19 cellular contexts compared by ENCODE assay signal in the genomic region with DNA sequence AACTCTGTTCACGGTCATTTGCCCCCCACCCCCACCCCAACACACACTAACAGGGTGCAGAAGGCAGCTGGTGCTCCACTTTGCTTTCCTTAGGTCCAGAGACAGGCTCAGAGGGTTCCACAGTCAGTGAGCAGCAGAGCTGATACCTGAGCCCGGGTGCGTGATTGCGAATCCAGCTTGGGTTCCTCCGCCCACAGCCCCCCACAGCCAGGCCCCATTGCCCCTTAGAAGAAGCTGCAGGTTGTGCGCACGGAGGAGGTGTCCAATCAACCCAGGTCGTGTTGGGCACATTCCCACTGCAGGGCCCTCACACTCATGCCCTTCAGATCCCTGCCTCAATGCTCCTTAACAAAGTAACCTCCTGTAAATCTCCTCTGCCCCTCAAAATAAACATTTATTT.
DNase-seq lines count a peak whose midpoint lies in the region; ATAC-seq and TF ChIP-seq lines count a peak whose summit lies in the region.
"Had no signal": no experiment of that assay in that cellular context is flagged by ENCODE, and none has a peak within 500 bp of the region (broad histone marks: within the 10 kb centered on the region; RNA-seq: fewer than 3 reads in every experiment).

No MANE protein-coding gene starts in this region.

- H3K9ac ChIP-seq in mesenchymal stem cell (ENCODE audit: low read length): no peak overlapping the region

- peak overlapping the region; percentile 41 for H4K91ac ChIP-seq in mesenchymal stem cell (ENCODE audit: low read length)

- H3K36me3 ChIP-seq in GM23338 (ENCODE audit: insufficient read depth) (no peaks in the 10 kb centered on the region), mesenchymal stem cell (ENCODE audit: control insufficient read depth in 1 of 2, insufficient read depth in 2 of 2, low read depth in 1 of 2, low read length in 2 of 2) (no peaks in the 10 kb centered on the region), Peyer's patch (no peaks in the 10 kb centered on the region)

- no peaks in the 10 kb centered on the region for H3K36me3 Mint-ChIP-seq in GM23338 (ENCODE audit: low read depth)
- H3K36me3 Mint-ChIP-seq in endothelial cell (ENCODE audit: low read depth, unreplicated experiment): no peaks in the 10 kb centered on the region
- H3K36me3 Mint-ChIP-seq: CD4-positive, alpha-beta memory T cell had no signal

- 65% methylated on average over 8 of the region's 8 CpGs for WGBS in mesenchymal stem cell

- no peaks in the 10 kb centered on the region for H3K4me1 ChIP-seq in GM23338 (ENCODE audit: insufficient read depth)
- no peaks in the 10 kb centered on the region for H3K4me1 ChIP-seq in mesenchymal stem cell (ENCODE audit: control insufficient read depth, insufficient read depth, low read depth, low read length)
- H3K4me1 ChIP-seq in Peyer's patch: no peaks in the 10 kb centered on the region

- no peak overlapping the region for H2AK5ac ChIP-seq in mesenchymal stem cell (ENCODE audit: low read length, severe bottlenecking)

- no peak overlapping the region for H3K27ac Mint-ChIP-seq in GM23338
- peak overlapping the region; percentile 70 for H3K27ac Mint-ChIP-seq in endothelial cell (ENCODE audit: unreplicated experiment)
- H3K27ac Mint-ChIP-seq: B cell; CD4-positive, alpha-beta memory T cell had no signal

- H3K9me2 ChIP-seq in GM23338 (ENCODE audit: insufficient read depth): no peaks in the 10 kb centered on the region

- H3K27me3 Mint-ChIP-seq in GM23338 (ENCODE audit: insufficient read depth, low read depth, poor library complexity): peaks cover 6% of the 10 kb centered on the region
- peaks cover 1% of the 10 kb centered on the region for H3K27me3 Mint-ChIP-seq in endothelial cell (ENCODE audit: unreplicated experiment)

- no peaks in the 10 kb centered on the region; the same call in 2 of the 3 replicates for H3K4me1 Mint-ChIP-seq in GM23338
- peaks cover 23% of the 10 kb centered on the region for H3K4me1 Mint-ChIP-seq in endothelial cell (ENCODE audit: unreplicated experiment)
- H3K4me1 Mint-ChIP-seq: B cell had no signal

- H3K4me3 ChIP-seq in GM23338 (no peak overlapping the region), mesenchymal stem cell (ENCODE audit: insufficient read depth in 1 of 2, low read depth in 1 of 2, low read length in 2 of 2) (no peak overlapping the region), Peyer's patch (no peak overlapping the region)

- no peaks in the 10 kb centered on the region for H4K20me1 ChIP-seq in GM23338 (replicated peaks; ENCODE audit: insufficient read depth)

- H2BK120ac ChIP-seq in mesenchymal stem cell (ENCODE audit: low read depth, low read length): no peak overlapping the region

- TF ChIP-seq POLR2A in Peyer's patch (IDR thresholded peaks at IDR 0.05): no peak

- H3K9me3 ChIP-seq in mesenchymal stem cell (ENCODE audit: control insufficient read depth, low read length) (no peaks in the 10 kb centered on the region), Peyer's patch (no peaks in the 10 kb centered on the region)

- H3K79me2 ChIP-seq in GM23338 (replicated peaks; ENCODE audit: insufficient read depth): no peaks in the 10 kb centered on the region

- H2AFZ ChIP-seq in GM23338 (no peak overlapping the region), mesenchymal stem cell (ENCODE audit: low read depth, low read length) (no peak overlapping the region)

- H3K27me3 ChIP-seq in GM23338 (ENCODE audit: insufficient read depth): no peaks in the 10 kb centered on the region
- peaks cover 21 to 31% of the 10 kb centered on the region in 2 experiments for H3K27me3 ChIP-seq in mesenchymal stem cell (ENCODE audit: control insufficient read depth in 1 of 2, insufficient read depth in 1 of 2, low read length in 2 of 2)
- H3K27me3 ChIP-seq in Peyer's patch: no peaks in the 10 kb centered on the region

- no peak for TF ChIP-seq CTCF in GM23338 (conservative IDR thresholded peaks at IDR 0.05; ENCODE audit: low read depth in 2 of 2)
- no peak for TF ChIP-seq CTCF in endothelial cell (IDR thresholded peaks at IDR 0.05; ENCODE audit: unreplicated experiment)
- no peak for TF ChIP-seq CTCF in Peyer's patch (IDR thresholded peaks at IDR 0.05)

- peak; percentile 51 for DNase-seq in DMS 273 (lab: John Stamatoyannopoulos, UW; ENCODE audit: unreplicated experiment)
- DNase-seq in DMS 273 treated with DMSO at 0.1 percent for 48 hours (lab: John Stamatoyannopoulos, UW): no peak
- DNase-seq in GM23338 (ENCODE audit: low spot score): no peak
- DNase-seq in endothelial cell (ENCODE audit: low spot score): no peak
- no peak for DNase-seq in mesenchymal stem cell
- DNase-seq in NCI-H1417 treated with DMSO at 0.1 percent for 48 hours (lab: John Stamatoyannopoulos, UW): no peak
- DNase-seq in Peyer's patch: no peak
- DNase-seq: C1 segment of cervical spinal cord; Calu3; CD4-positive, alpha-beta memory T cell; COR-L47; DMS79; EL; GDM1; H9 had no signal

- H3F3A ChIP-seq in GM23338 (replicated peaks; ENCODE audit: low read depth): no peaks in the 10 kb centered on the region

- H3K4me2 ChIP-seq in GM23338 (no peak overlapping the region), mesenchymal stem cell (ENCODE audit: low read length, poor library complexity, severe bottlenecking) (no peak overlapping the region)

- H3K14ac ChIP-seq in mesenchymal stem cell (ENCODE audit: low read length in 2 of 2): no peak overlapping the region

- ATAC-seq in GM23338 (peak; percentile 21; the same call in 2 of the 3 replicates), HG02840 (IDR thresholded peaks at IDR 0.05; ENCODE audit: low FRiP score, unreplicated experiment) (no peak)
- ATAC-seq: HCT116 had no signal

- no peak overlapping the region for H3K4ac ChIP-seq in mesenchymal stem cell (ENCODE audit: low read depth in 1 of 2, low read length in 2 of 2)

- H3K9me3 Mint-ChIP-seq in GM23338: no peaks in the 10 kb centered on the region; the same call in 2 of the 3 replicates
- H3K9me3 Mint-ChIP-seq in endothelial cell (ENCODE audit: unreplicated experiment): no peaks in the 10 kb centered on the region
- H3K9me3 Mint-ChIP-seq: H9 had no signal

- H3K4me3 Mint-ChIP-seq in GM23338 (no peak overlapping the region), endothelial cell (ENCODE audit: unreplicated experiment) (peak overlapping the region; percentile 67)
- H3K4me3 Mint-ChIP-seq: B cell; CD4-positive, alpha-beta memory T cell; H9 had no signal

- no peak overlapping the region for H2BK15ac ChIP-seq in mesenchymal stem cell (ENCODE audit: low read depth, poor library complexity, severe bottlenecking)

- H3K18ac ChIP-seq in mesenchymal stem cell (ENCODE audit: low read depth in 1 of 2, low read length in 2 of 2): no peak overlapping the region

- no peak overlapping the region for H3K27ac ChIP-seq in GM23338 (ENCODE audit: low read depth)
- H3K27ac ChIP-seq in mesenchymal stem cell (ENCODE audit: low read length, poor library complexity, severe bottlenecking): no peak overlapping the region
- H3K27ac ChIP-seq in Peyer's patch: no peak overlapping the region
- H3K27ac ChIP-seq: 22Rv1 had no signal

- no peak overlapping the region for H2BK12ac ChIP-seq in mesenchymal stem cell (ENCODE audit: low read length in 2 of 2)

- H4K8ac ChIP-seq in mesenchymal stem cell (ENCODE audit: low read length): no peak overlapping the region

- H3K79me1 ChIP-seq in mesenchymal stem cell (replicated peaks; ENCODE audit: low read length, poor library complexity, severe bottlenecking): no peaks in the 10 kb centered on the region

- no peak overlapping the region for H3K23ac ChIP-seq in mesenchymal stem cell (ENCODE audit: low read length in 2 of 2)

- H2BK5ac ChIP-seq in mesenchymal stem cell (ENCODE audit: low read depth, low read length, poor library complexity, severe bottlenecking): no peak overlapping the region

TF ChIP-seq in GM23338, 12 proteins besides CTCF, POLR2A, EP300 and RAD21:
- no peak for TF ChIP-seq EZH2 (IDR thresholded peaks at IDR 0.05; ENCODE audit: low read depth, unreplicated experiment)
- TF ChIP-seq ZNF114 (CRISPR knock-in tag; IDR thresholded peaks at IDR 0.05): no peak
